Comparison of ENCODE assay signal across 17 cellular contexts in genomic region chr6:170187669-170188566, GRCh38.
DNase-seq lines count a peak whose midpoint lies in the region; ATAC-seq and TF ChIP-seq lines count a peak whose summit lies in the region.
"Had no signal": no experiment of that assay in that cellular context is flagged by ENCODE, and none has a peak within 500 bp of the region (broad histone marks: within the 10 kb centered on the region; RNA-seq: fewer than 3 reads in every experiment).

No MANE protein-coding gene starts in this region.

- no peak for ATAC-seq in activated CD8-positive, alpha-beta memory T cell treated with anti-CD3 and anti-CD28 coated beads, Interleukin-2, amount 10 ng/mL, durations not matched to agents 7 days and 5 days
- ATAC-seq in activated T-cell treated with anti-CD3 and anti-CD28 coated beads, Interleukin-2, amount 50 U/mL, for 4 hours: no peak
- ATAC-seq: CD8-positive, alpha-beta T cell had no signal

- no peak for TF ChIP-seq CTCF in nephron progenitor cell (IDR thresholded peaks at IDR 0.05)
- no peak for TF ChIP-seq CTCF in type B pancreatic cell (conservative IDR thresholded peaks at IDR 0.05)

- peaks cover 3% of the 10 kb centered on the region for H3K36me3 Mint-ChIP-seq in activated CD8-positive, alpha-beta memory T cell treated with anti-CD3 and anti-CD28 coated beads, Interleukin-2, amount 10 ng/mL, durations not matched to agents 7 days and 5 days
- H3K36me3 Mint-ChIP-seq in nephron progenitor cell (ENCODE audit: low read depth): no peaks in the 10 kb centered on the region
- no peaks in the 10 kb centered on the region for H3K36me3 Mint-ChIP-seq in type B pancreatic cell
- no peaks in the 10 kb centered on the region for H3K36me3 Mint-ChIP-seq in activated T-cell treated with anti-CD3 and anti-CD28 coated beads, Interleukin-2, amount 50 U/mL, for 4 hours (ENCODE audit: insufficient read depth)
- H3K36me3 Mint-ChIP-seq: CD8-positive, alpha-beta T cell had no signal

- peaks cover 4% of the 10 kb centered on the region for H3K4me1 Mint-ChIP-seq in activated CD8-positive, alpha-beta memory T cell treated with anti-CD3 and anti-CD28 coated beads, Interleukin-2, amount 10 ng/mL, durations not matched to agents 7 days and 5 days
- no peaks in the 10 kb centered on the region for H3K4me1 Mint-ChIP-seq in nephron progenitor cell
- no peaks in the 10 kb centered on the region for H3K4me1 Mint-ChIP-seq in type B pancreatic cell (ENCODE audit: unreplicated experiment)
- peaks cover 1% of the 10 kb centered on the region for H3K4me1 Mint-ChIP-seq in activated T-cell treated with anti-CD3 and anti-CD28 coated beads, Interleukin-2, amount 50 U/mL, for 4 hours (ENCODE audit: low read depth)

- CTCF ChIA-PET in activated CD8-positive, alpha-beta memory T cell treated with anti-CD3 and anti-CD28 coated beads, Interleukin-2, amount 10 ng/mL, durations not matched to agents 7 days and 5 days (lab: Charles Lee): no interaction called here

- H3K27ac Mint-ChIP-seq in activated CD8-positive, alpha-beta memory T cell treated with anti-CD3 and anti-CD28 coated beads, Interleukin-2, amount 10 ng/mL, durations not matched to agents 7 days and 5 days: no peak overlapping the region
- H3K27ac Mint-ChIP-seq in nephron progenitor cell: peak overlapping the region; percentile 75
- no peak overlapping the region for H3K27ac Mint-ChIP-seq in type B pancreatic cell
- H3K27ac Mint-ChIP-seq: CD8-positive, alpha-beta T cell had no signal

- H3K4me3 Mint-ChIP-seq in activated CD8-positive, alpha-beta memory T cell treated with anti-CD3 and anti-CD28 coated beads, Interleukin-2, amount 10 ng/mL, durations not matched to agents 7 days and 5 days: no peak overlapping the region
- no peak overlapping the region for H3K4me3 Mint-ChIP-seq in nephron progenitor cell
- no peak overlapping the region for H3K4me3 Mint-ChIP-seq in type B pancreatic cell
- H3K4me3 Mint-ChIP-seq in activated T-cell treated with anti-CD3 and anti-CD28 coated beads, Interleukin-2, amount 50 U/mL, for 4 hours: no peak overlapping the region
- H3K4me3 Mint-ChIP-seq: CD8-positive, alpha-beta T cell had no signal

- peaks cover 4% of the 10 kb centered on the region for H3K9me3 Mint-ChIP-seq in activated CD8-positive, alpha-beta memory T cell treated with anti-CD3 and anti-CD28 coated beads, Interleukin-2, amount 10 ng/mL, durations not matched to agents 7 days and 5 days (ENCODE audit: low read depth)
- peaks cover 5% of the 10 kb centered on the region for H3K9me3 Mint-ChIP-seq in nephron progenitor cell
- H3K9me3 Mint-ChIP-seq in type B pancreatic cell: peaks cover 6% of the 10 kb centered on the region
- H3K9me3 Mint-ChIP-seq in activated T-cell treated with anti-CD3 and anti-CD28 coated beads, Interleukin-2, amount 50 U/mL, for 4 hours: peaks cover 6% of the 10 kb centered on the region

- peak; percentile 30 for DNase-seq in activated CD8-positive, alpha-beta memory T cell treated with anti-CD3 and anti-CD28 coated beads, Interleukin-2, amount 10 ng/mL, durations not matched to agents 7 days and 5 days
- DNase-seq in activated CD8-positive, alpha-beta memory T cell treated with anti-CD3 and anti-CD28 coated beads, Interleukin-2, amount 50 U/mL, for 4 hours: no peak
- DNase-seq in ecto neural progenitor cell (ENCODE audit: low spot score) (peak; percentile 32), nephron progenitor cell (no peak), type B pancreatic cell (ENCODE audit: extremely low spot score, unreplicated experiment) (peak; percentile 61)
- no peak for DNase-seq in stimulated activated CD4-positive, alpha-beta T cell treated with anti-CD3 and anti-CD28 coated beads, Interleukin-1b, Interleukin-23, amount 100 ng/mL, for 48 hours
- DNase-seq in stimulated activated CD8-positive, alpha-beta memory T cell treated with anti-CD3 and anti-CD28 coated beads, Interleukin-4, amount 100 ng/mL, for 48 hours: no peak
- DNase-seq in activated T-cell treated with anti-CD3 and anti-CD28 coated beads, Interleukin-2, amount 50 U/mL, for 4 hours: no peak
- DNase-seq: AML-193; DMS153; IMR-90; MV-4-11; NCI-H1105 treated with DMSO at 0.1 percent for 48 hours; NCI-H345; NCI-H524; NK-92 treated with Interleukin-12 subunit alpha and Interleukin-12 subunit beta, amount 100 ng/mL, for 24 hours had no signal

- H3K27me3 Mint-ChIP-seq in activated CD8-positive, alpha-beta memory T cell treated with anti-CD3 and anti-CD28 coated beads, Interleukin-2, amount 10 ng/mL, durations not matched to agents 7 days and 5 days: no peaks in the 10 kb centered on the region
- H3K27me3 Mint-ChIP-seq in nephron progenitor cell (ENCODE audit: low read depth, poor library complexity) (peaks cover 22% of the 10 kb centered on the region), type B pancreatic cell (peaks cover 7% of the 10 kb centered on the region)
- peaks cover 11% of the 10 kb centered on the region for H3K27me3 Mint-ChIP-seq in activated T-cell treated with anti-CD3 and anti-CD28 coated beads, Interleukin-2, amount 50 U/mL, for 4 hours (ENCODE audit: low read depth)

Comparison
In these comparisons a context has a peak if more than half of its experiments do, and no peak if none do; other contexts are left out.
1. DNase-seq: peak in activated CD8-positive, alpha-beta memory T cell treated with anti-CD3 and anti-CD28 coated beads, Interleukin-2, amount 10 ng/mL, durations not matched to agents 7 days and 5 days (single experiment), ecto neural progenitor cell (single experiment) and type B pancreatic cell (single experiment); none in activated CD8-positive, alpha-beta memory T cell treated with anti-CD3 and anti-CD28 coated beads, Interleukin-2, amount 50 U/mL, for 4 hours (single experiment), nephron progenitor cell (single experiment), stimulated activated CD4-positive, alpha-beta T cell treated with anti-CD3 and anti-CD28 coated beads, Interleukin-1b, Interleukin-23, amount 100 ng/mL, for 48 hours (single experiment), stimulated activated CD8-positive, alpha-beta memory T cell treated with anti-CD3 and anti-CD28 coated beads, Interleukin-4, amount 100 ng/mL, for 48 hours (single experiment) and activated T-cell treated with anti-CD3 and anti-CD28 coated beads, Interleukin-2, amount 50 U/mL, for 4 hours (single experiment).